ENCODE assay signal across 36 cellular contexts in genomic region chrX:147405764-147406163, GRCh38.
"Had no signal": no experiment of that assay in that cellular context is flagged by ENCODE, and none has a peak within 500 bp of the region (broad histone marks: within the 10 kb centered on the region; RNA-seq: fewer than 3 reads in every experiment).

No MANE protein-coding gene starts in this region.

- H3K27me3 Mint-ChIP-seq: activated B cell treated with CpG ODN at 0.5 μM for 24 hours; activated CD4-positive, alpha-beta memory T cell treated with anti-CD3 and anti-CD28 coated beads for 36 hours; activated CD4-positive, alpha-beta T cell treated with anti-CD3 and anti-CD28 coated beads, Interleukin-2, amount 10 ng/mL, durations not matched to agents 24 days and 14 days; activated CD8-positive, alpha-beta T cell treated with anti-CD3 and anti-CD28 coated beads for 36 hours; activated naive CD8-positive, alpha-beta T cell treated with anti-CD3 and anti-CD28 coated beads for 36 hours; activated T-helper 17 cell treated with anti-CD3 and anti-CD28 coated beads, Interleukin-2, amount 50 U/mL, for 72 hours had no signal

- H3K36me3 Mint-ChIP-seq: activated CD4-positive, alpha-beta memory T cell treated with anti-CD3 and anti-CD28 coated beads for 36 hours; activated naive CD4-positive, alpha-beta T cell treated with anti-CD3 and anti-CD28 coated beads, Interleukin-2, amount 50 U/mL, for 72 hours; activated naive CD8-positive, alpha-beta T cell treated with anti-CD3 and anti-CD28 coated beads for 36 hours had no signal

- H3K27ac ChIP-seq: adrenal gland, body of pancreas, brain microvascular endothelial cell, breast epithelium, VCaP had no signal

- ATAC-seq: activated CD8-positive, alpha-beta T cell treated with anti-CD3 and anti-CD28 coated beads for 36 hours; activated naive CD4-positive, alpha-beta T cell treated with anti-CD3 and anti-CD28 coated beads, Interleukin-2, amount 50 U/mL, for 72 hours; activated T-cell treated with anti-CD3 and anti-CD28 coated beads, Interleukin-2, amount 50 U/mL, for 4 hours; activated T-cell treated with anti-CD3 and anti-CD28 coated beads, Interleukin-2, amount 50 U/mL, for 72 hours; activated T-helper 17 cell treated with anti-CD3 and anti-CD28 coated beads, Interleukin-2, amount 50 U/mL, for 72 hours; body of pancreas had no signal

- H3K9me3 Mint-ChIP-seq: activated B cell treated with CpG ODN at 0.5 μM for 24 hours; activated CD4-positive, alpha-beta memory T cell treated with anti-CD3 and anti-CD28 coated beads for 36 hours; activated CD4-positive, alpha-beta T cell treated with anti-CD3 and anti-CD28 coated beads, Interleukin-2, amount 10 ng/mL, durations not matched to agents 24 days and 14 days; activated CD8-positive, alpha-beta T cell treated with anti-CD3 and anti-CD28 coated beads for 36 hours; activated naive CD4-positive, alpha-beta T cell treated with anti-CD3 and anti-CD28 coated beads for 36 hours; activated naive CD4-positive, alpha-beta T cell treated with anti-CD3 and anti-CD28 coated beads, Interleukin-2, amount 50 U/mL, for 72 hours; activated T-cell treated with anti-CD3 and anti-CD28 coated beads, Interleukin-2, amount 50 U/mL, for 4 hours; activated T-cell treated with anti-CD3 and anti-CD28 coated beads, Interleukin-2, amount 50 U/mL, for 72 hours; activated T-helper 1 cell treated with anti-CD3 and anti-CD28 coated beads, Interleukin-12 subunit alpha, Interleukin-12 subunit beta, Interleukin-2, Interleukin-4 antibody, amounts not matched to agents 30 ng/mL and 10 ng/mL and 1 ng/mL, durations not matched to agents 14 hours and 24 hours and 36 hours; activated T-helper 17 cell treated with anti-CD3 and anti-CD28 coated beads, Interleukin-2, amount 50 U/mL, for 72 hours; T-helper 1 cell treated with Interleukin-12 subunit alpha and Interleukin-12 subunit beta and Interleukin-4 antibody, amounts not matched to agents 30 μg/mL and 1 μg/mL, for 36 hours; T-helper 2 cell treated with Interferon-gamma antibody and Interleukin-4, amounts not matched to agents 5 μg/mL and 100 μg/mL, for 36 hours had no signal

- H3K27ac Mint-ChIP-seq: activated B cell treated with CpG ODN at 0.5 μM for 24 hours; activated CD4-positive, alpha-beta memory T cell treated with anti-CD3 and anti-CD28 coated beads for 36 hours; activated CD4-positive, alpha-beta T cell treated with anti-CD3 and anti-CD28 coated beads, Interleukin-2, amount 10 ng/mL, durations not matched to agents 24 days and 14 days; activated CD8-positive, alpha-beta T cell treated with anti-CD3 and anti-CD28 coated beads for 36 hours; activated naive CD4-positive, alpha-beta T cell treated with anti-CD3 and anti-CD28 coated beads for 36 hours; activated naive CD4-positive, alpha-beta T cell treated with anti-CD3 and anti-CD28 coated beads, Interleukin-2, amount 50 U/mL, for 72 hours; activated naive CD8-positive, alpha-beta T cell treated with anti-CD3 and anti-CD28 coated beads for 36 hours; activated T-cell treated with anti-CD3 and anti-CD28 coated beads, Interleukin-2, amount 50 U/mL, for 72 hours; activated T-helper 1 cell treated with anti-CD3 and anti-CD28 coated beads, Interleukin-12 subunit alpha, Interleukin-12 subunit beta, Interleukin-2, Interleukin-4 antibody, amounts not matched to agents 30 ng/mL and 10 ng/mL and 1 ng/mL, durations not matched to agents 14 hours and 24 hours and 36 hours; activated T-helper 17 cell treated with anti-CD3 and anti-CD28 coated beads, Interleukin-2, amount 50 U/mL, for 72 hours; T-helper 1 cell treated with Interleukin-12 subunit alpha and Interleukin-12 subunit beta and Interleukin-4 antibody, amounts not matched to agents 30 μg/mL and 1 μg/mL, for 36 hours; T-helper 2 cell treated with Interferon-gamma antibody and Interleukin-4, amounts not matched to agents 5 μg/mL and 100 μg/mL, for 36 hours had no signal

- H3K4me3 Mint-ChIP-seq: activated B cell treated with CpG ODN at 0.5 μM for 24 hours; activated CD4-positive, alpha-beta memory T cell treated with anti-CD3 and anti-CD28 coated beads for 36 hours; activated CD4-positive, alpha-beta T cell treated with anti-CD3 and anti-CD28 coated beads, Interleukin-2, amount 10 ng/mL, durations not matched to agents 24 days and 14 days; activated CD8-positive, alpha-beta T cell treated with anti-CD3 and anti-CD28 coated beads for 36 hours; activated naive CD4-positive, alpha-beta T cell treated with anti-CD3 and anti-CD28 coated beads for 36 hours; activated naive CD8-positive, alpha-beta T cell treated with anti-CD3 and anti-CD28 coated beads for 36 hours; activated T-cell treated with anti-CD3 and anti-CD28 coated beads, Interleukin-2, amount 50 U/mL, for 4 hours; activated T-cell treated with anti-CD3 and anti-CD28 coated beads, Interleukin-2, amount 50 U/mL, for 72 hours; activated T-helper 1 cell treated with anti-CD3 and anti-CD28 coated beads, Interleukin-12 subunit alpha, Interleukin-12 subunit beta, Interleukin-2, Interleukin-4 antibody, amounts not matched to agents 30 ng/mL and 10 ng/mL and 1 ng/mL, durations not matched to agents 14 hours and 24 hours and 36 hours; activated T-helper 17 cell treated with anti-CD3 and anti-CD28 coated beads, Interleukin-2, amount 50 U/mL, for 72 hours; T-helper 1 cell treated with Interleukin-12 subunit alpha and Interleukin-12 subunit beta and Interleukin-4 antibody, amounts not matched to agents 30 μg/mL and 1 μg/mL, for 36 hours; T-helper 2 cell treated with Interferon-gamma antibody and Interleukin-4, amounts not matched to agents 5 μg/mL and 100 μg/mL, for 36 hours had no signal

- H3K27me3 ChIP-seq: adrenal gland, body of pancreas, brain microvascular endothelial cell, breast epithelium had no signal

- FAIRE-seq: astrocyte, TTC549 had no signal

- H3K9me3 ChIP-seq: body of pancreas had no signal

- DNase-seq: activated B cell treated with CpG ODN at 0.5 μM for 24 hours; activated CD4-positive, alpha-beta memory T cell treated with anti-CD3 and anti-CD28 coated beads for 36 hours; activated CD4-positive, alpha-beta T cell treated with anti-CD3 and anti-CD28 coated beads for 4 hours; activated CD4-positive, alpha-beta T cell treated with anti-CD3 and anti-CD28 coated beads, Interleukin-2, amount 10 ng/mL, durations not matched to agents 24 days and 14 days; activated CD4-positive, alpha-beta T cell treated with anti-CD3 and anti-CD28 coated beads, Interleukin-2, amount 50 U/mL, for 1 hour; activated CD4-positive, alpha-beta T cell treated with anti-CD3 and anti-CD28 coated beads, Interleukin-2, amount 50 U/mL, for 4 hours; activated CD4-positive, CD25-positive, alpha-beta regulatory T cell treated with anti-CD3 and anti-CD28 coated beads, Interleukin-2, amount 50 U/mL, for 72 hours; activated CD8-positive, alpha-beta memory T cell treated with anti-CD3 and anti-CD28 coated beads, Interleukin-2, amount 50 U/mL, for 4 hours; activated CD8-positive, alpha-beta T cell treated with anti-CD3 and anti-CD28 coated beads for 36 hours; activated effector memory CD4-positive, alpha-beta T cell treated with anti-CD3 and anti-CD28 coated beads, Interleukin-2, amount 50 U/mL, for 16 hours; activated gamma-delta T cell treated with Interleukin-2 at 50 U/mL for 16 hours; activated naive CD4-positive, alpha-beta T cell; activated naive CD4-positive, alpha-beta T cell treated with anti-CD3 and anti-CD28 coated beads for 36 hours; activated naive CD4-positive, alpha-beta T cell treated with anti-CD3 and anti-CD28 coated beads, Interleukin-2, amount 50 U/mL, for 16 hours; activated naive CD8-positive, alpha-beta T cell treated with anti-CD3 and anti-CD28 coated beads for 36 hours; activated T-cell treated with anti-CD3 and anti-CD28 coated beads for 4 hours; activated T-cell treated with anti-CD3 and anti-CD28 coated beads, Interleukin-2, amount 50 U/mL, for 1 hour; activated T-cell treated with anti-CD3 and anti-CD28 coated beads, Interleukin-2, amount 50 U/mL, for 4 hours; activated T-cell treated with anti-CD3 and anti-CD28 coated beads, Interleukin-2, amount 50 U/mL, for 72 hours; adrenal gland; amniotic stem cell; aorta; body of pancreas; brain microvascular endothelial cell; central memory CD4-positive, alpha-beta T cell; T-helper 2 cell; T-helper 9 cell had no signal

- H3K4me1 Mint-ChIP-seq: activated B cell treated with CpG ODN at 0.5 μM for 24 hours; activated CD4-positive, alpha-beta T cell treated with anti-CD3 and anti-CD28 coated beads, Interleukin-2, amount 10 ng/mL, durations not matched to agents 24 days and 14 days; activated naive CD8-positive, alpha-beta T cell treated with anti-CD3 and anti-CD28 coated beads for 36 hours; activated T-helper 17 cell treated with anti-CD3 and anti-CD28 coated beads, Interleukin-2, amount 50 U/mL, for 72 hours had no signal

- H3K4me1 ChIP-seq: adrenal gland, body of pancreas, breast epithelium had no signal

- H3K36me3 ChIP-seq: adrenal gland, brain microvascular endothelial cell, breast epithelium had no signal

- H3K4me3 ChIP-seq: adrenal gland, body of pancreas, breast epithelium had no signal
